Comparison of ENCODE assay signal across 9 cellular contexts in the genomic region with DNA sequence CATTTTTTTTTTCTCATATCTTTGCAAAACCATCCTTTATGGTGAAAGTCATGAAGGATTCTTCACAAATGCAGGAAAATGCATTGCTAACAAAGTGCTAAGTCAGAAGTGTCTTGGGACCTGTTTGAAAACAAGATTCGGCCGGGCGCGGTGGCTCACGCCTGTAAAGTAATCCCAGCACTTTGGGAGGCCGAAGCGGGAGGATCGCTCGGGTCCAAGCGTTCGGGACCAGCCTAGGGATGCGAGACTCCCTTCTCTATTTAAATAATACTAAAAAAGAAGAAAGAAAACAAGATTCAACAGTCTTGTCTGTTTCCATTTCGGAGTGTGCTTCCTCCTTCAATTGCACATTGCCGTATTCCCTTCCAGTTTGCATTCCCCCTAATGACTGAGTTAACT. TPM values are rescaled to one million over a fixed set of nuclear protein-coding genes. Genes with fewer than 3 reads are reported as not detected.
DNase-seq lines count a peak whose midpoint lies in the region; ATAC-seq and TF ChIP-seq lines count a peak whose summit lies in the region.
"Had no signal": no experiment of that assay in that cellular context is flagged by ENCODE, and none has a peak within 500 bp of the region (broad histone marks: within the 10 kb centered on the region; RNA-seq: fewer than 3 reads in every experiment).

No MANE protein-coding gene starts in this region.

- ATAC-seq in HCT116, result no peak
- no peak for ATAC-seq in HG03097 (IDR thresholded peaks at IDR 0.05; ENCODE audit: low FRiP score, unreplicated experiment)

- no peaks in the 10 kb centered on the region for H3K9me3 ChIP-seq in HCT116 (ENCODE audit: control insufficient read depth in 1 of 2, insufficient read depth in 1 of 2, low read depth in 1 of 2, low read length in 2 of 2)
- no peaks in the 10 kb centered on the region for H3K9me3 ChIP-seq in hepatocyte (ENCODE audit: low read depth)

- CTCF ChIA-PET in HCT116 (lab: Charles Lee), result interaction anchor here (0.7 to 2.8 kb wide), 5 partner anchors 10 to 101 kb away, joined by 3 to 24 read pairs (median 5); no protein-coding TSS in a partner anchor

- no peak for TF ChIP-seq RAD21 in HCT116 (IDR thresholded peaks at IDR 0.05; ENCODE audit: low read depth)

- no peaks in the 10 kb centered on the region for H4K20me1 ChIP-seq in HCT116 (ENCODE audit: insufficient read depth)
- H4K20me1 ChIP-seq in hepatocyte (ENCODE audit: insufficient read depth, poor library complexity, severe bottlenecking), result no peaks in the 10 kb centered on the region

- H3K36me3 ChIP-seq in HCT116 (ENCODE audit: control insufficient read depth in 1 of 2, insufficient read depth in 2 of 2, low read length in 2 of 2) (no peaks in the 10 kb centered on the region), hepatocyte (replicated peaks; ENCODE audit: insufficient read depth, low read depth) (no peaks in the 10 kb centered on the region)

- intact Hi-C loops in HCT116 (cut with micrococcal nuclease), result loop anchor here (1.0 to 10.0 kb wide), 3 partner anchors 58 to 317 kb away; a partner anchor contains a TSS

- H3K79me2 ChIP-seq in HCT116 (ENCODE audit: insufficient read depth, low read length), result no peaks in the 10 kb centered on the region
- H3K79me2 ChIP-seq in hepatocyte, result peaks cover 33% of the 10 kb centered on the region

- H3K9me2 ChIP-seq in HCT116 (ENCODE audit: insufficient read depth) (no peaks in the 10 kb centered on the region), hepatocyte (replicated peaks; ENCODE audit: insufficient read depth) (no peaks in the 10 kb centered on the region)

- BruUV-seq in HCT116 (replicated peaks; lab: Mats Ljungman, UMichigan), result no TSS peak

- 41% methylated on average over 14 of the region's 14 CpGs for WGBS in hepatocyte (ENCODE audit: low lambda C conversion rate, missing lambda C conversion rate)

- no peak for TF ChIP-seq POLR2A in HCT116 (IDR thresholded peaks at IDR 0.05; ENCODE audit: borderline replicate concordance, extremely low read depth, insufficient read depth, insufficient read length)

- H3K4me1 ChIP-seq in HCT116 (ENCODE audit: control insufficient read depth in 1 of 2, insufficient read depth in 2 of 2, low read length in 2 of 2) (peaks cover 3 to 13% of the 10 kb centered on the region in 2 experiments; a peak in 3 of 4 replicates), hepatocyte (ENCODE audit: insufficient read depth) (no peaks in the 10 kb centered on the region)

- TF ChIP-seq CTCF in HCT116 (IDR thresholded peaks at IDR 0.05 in 2 of 3, conservative IDR thresholded peaks at IDR 0.05 in 1 of 3; ENCODE audit: borderline replicate concordance in 1 of 3, insufficient read depth in 1 of 3, low read depth in 2 of 3, low read length in 2 of 3) (no peak), WI38 (IDR thresholded peaks at IDR 0.05; ENCODE audit: low read depth, low read length) (no peak), hepatocyte (IDR thresholded peaks at IDR 0.05; ENCODE audit: poor library complexity) (no peak)

- DNase-seq in HCT116 (ENCODE audit: low read depth, low spot score) (no peak), hepatocyte (ENCODE audit: low spot score) (no peak), AG08396 (ENCODE audit: low spot score) (no peak), NCI-H446 treated with DMSO at 0.1 percent for 48 hours (lab: John Stamatoyannopoulos, UW) (no peak)
- no peak for DNase-seq in activated CD4-positive, CD25-positive, alpha-beta regulatory T cell (lab: John Stamatoyannopoulos, UW)
- DNase-seq: effector CD4-positive, alpha-beta T cell had no signal

- H3K4me2 ChIP-seq in HCT116 (ENCODE audit: low read length), result peak overlapping the region; percentile 97
- H3K4me2 ChIP-seq in hepatocyte, result peak overlapping the region; percentile 95

- H3K4me3 ChIP-seq in HCT116 (replicated peaks in 1 of 2; ENCODE audit: low read depth in 1 of 2, low read length in 2 of 2) (peak overlapping the region; percentile 67 to 82), WI38 (ENCODE audit: low read depth, low read length) (peak overlapping the region; percentile 83), hepatocyte (peak overlapping the region; percentile 56), skin epidermis (peak overlapping the region; percentile 46 to 93 (median 80))

- no peaks in the 10 kb centered on the region for H3K27me3 ChIP-seq in HCT116 (ENCODE audit: insufficient read depth, low read length)
- H3K27me3 ChIP-seq in hepatocyte, result no peaks in the 10 kb centered on the region

- POLR2A ChIA-PET in HCT116 (lab: Charles Lee), result no interaction called here

- RAD21 ChIA-PET in HCT116 (lab: Charles Lee; ENCODE audit: low non-redundant PET in 1 of 2, low total read pairs in 2 of 2, uncharacterized antibody in 2 of 2, unreplicated experiment in 2 of 2), result no interaction called here

- peak overlapping the region; percentile 58; the same call in 1 of the 2 replicates for H3K27ac ChIP-seq in HCT116 (ENCODE audit: low read depth, low read length)
- H3K27ac ChIP-seq in hepatocyte, result peak overlapping the region; percentile 27
- peak overlapping the region in 19 of 21 experiments; percentile 37 to 88 (median 78) for H3K27ac ChIP-seq in skin epidermis

- H2AFZ ChIP-seq in HCT116 (ENCODE audit: low read depth, low read length, poor library complexity, severe bottlenecking), result peak overlapping the region; percentile 80
- peak overlapping the region; percentile 68 for H2AFZ ChIP-seq in hepatocyte

- peak overlapping the region; percentile 58 for H3K9ac ChIP-seq in HCT116 (ENCODE audit: low read length)

TF ChIP-seq in HCT116, 20 proteins besides CTCF, POLR2A, EP300 and RAD21 (continues in another document):
- TF ChIP-seq POLR2AphosphoS5 (IDR thresholded peaks at IDR 0.05; ENCODE audit: low read depth, low read length) (no peak), CEBPB (IDR thresholded peaks at IDR 0.05; ENCODE audit: low read depth) (no peak), EGR1 (IDR thresholded peaks at IDR 0.05; ENCODE audit: low read depth) (no peak), JUND (IDR thresholded peaks at IDR 0.05) (no peak), SRF (IDR thresholded peaks at IDR 0.05; ENCODE audit: low read depth) (no peak), SIN3A (IDR thresholded peaks at IDR 0.05; ENCODE audit: low read depth) (no peak), EZH2 (IDR thresholded peaks at IDR 0.05) (no peak), ELF1 (IDR thresholded peaks at IDR 0.05; ENCODE audit: borderline replicate concordance, low read depth) (no peak), YY1 (IDR thresholded peaks at IDR 0.05; ENCODE audit: extremely low read depth, insufficient replicate concordance, low read depth, low read length) (no peak), CBX3 (IDR thresholded peaks at IDR 0.05; ENCODE audit: low read depth) (no peak), TCF7L2 (IDR thresholded peaks at IDR 0.05; ENCODE audit: borderline replicate concordance, extremely low read depth, insufficient read depth, insufficient read length) (no peak), EZH2phosphoT487 (IDR thresholded peaks at IDR 0.05; ENCODE audit: borderline replicate concordance) (no peak), SP1 (IDR thresholded peaks at IDR 0.05; ENCODE audit: low read depth) (no peak), FOSL1 (IDR thresholded peaks at IDR 0.05; ENCODE audit: low read depth) (no peak)
- TF ChIP-seq, protein P1, sequence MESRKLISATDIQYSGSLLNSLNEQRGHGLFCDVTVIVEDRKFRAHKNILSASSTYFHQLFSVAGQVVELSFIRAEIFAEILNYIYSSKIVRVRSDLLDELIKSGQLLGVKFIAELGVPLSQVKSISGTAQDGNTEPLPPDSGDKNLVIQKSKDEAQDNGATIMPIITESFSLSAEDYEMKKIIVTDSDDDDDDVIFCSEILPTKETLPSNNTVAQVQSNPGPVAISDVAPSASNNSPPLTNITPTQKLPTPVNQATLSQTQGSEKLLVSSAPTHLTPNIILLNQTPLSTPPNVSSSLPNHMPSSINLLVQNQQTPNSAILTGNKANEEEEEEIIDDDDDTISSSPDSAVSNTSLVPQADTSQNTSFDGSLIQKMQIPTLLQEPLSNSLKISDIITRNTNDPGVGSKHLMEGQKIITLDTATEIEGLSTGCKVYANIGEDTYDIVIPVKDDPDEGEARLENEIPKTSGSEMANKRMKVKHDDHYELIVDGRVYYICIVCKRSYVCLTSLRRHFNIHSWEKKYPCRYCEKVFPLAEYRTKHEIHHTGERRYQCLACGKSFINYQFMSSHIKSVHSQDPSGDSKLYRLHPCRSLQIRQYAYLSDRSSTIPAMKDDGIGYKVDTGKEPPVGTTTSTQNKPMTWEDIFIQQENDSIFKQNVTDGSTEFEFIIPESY (IDR thresholded peaks at IDR 0.05; ENCODE audit: extremely low read depth, insufficient replicate concordance, low read length), result no peak
- TF ChIP-seq, protein P2, sequence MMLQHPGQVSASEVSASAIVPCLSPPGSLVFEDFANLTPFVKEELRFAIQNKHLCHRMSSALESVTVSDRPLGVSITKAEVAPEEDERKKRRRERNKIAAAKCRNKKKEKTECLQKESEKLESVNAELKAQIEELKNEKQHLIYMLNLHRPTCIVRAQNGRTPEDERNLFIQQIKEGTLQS (IDR thresholded peaks at IDR 0.05), result no peak
- TF ChIP-seq, protein P3, sequence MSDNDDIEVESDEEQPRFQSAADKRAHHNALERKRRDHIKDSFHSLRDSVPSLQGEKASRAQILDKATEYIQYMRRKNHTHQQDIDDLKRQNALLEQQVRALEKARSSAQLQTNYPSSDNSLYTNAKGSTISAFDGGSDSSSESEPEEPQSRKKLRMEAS (IDR thresholded peaks at IDR 0.05), result no peak

RNA-seq across cellular contexts. Expression of a gene that starts 0.8 kb away (rescaled TPM):
- total RNA-seq in HCT116 (2021; ENCODE audit: unreplicated experiment), result 1.2 TPM
- polyA plus RNA-seq in HCT116 (2012), result 0.42 and 0.91 TPM in 2 replicates
- total RNA-seq in hepatocyte, result 3.4 and 3.7 TPM in 2 replicates
- 1.0 and 2.2 TPM in 2 replicates for polyA plus RNA-seq in hepatocyte

RNA-seq across cellular contexts. Expression of a gene that starts 8.1 kb away (rescaled TPM):
- total RNA-seq in HCT116 (2021; ENCODE audit: unreplicated experiment) (11.7 TPM), hepatocyte (13.6 and 18.6 TPM in 2 replicates)
- 6.2 and 7.0 TPM in 2 replicates for polyA plus RNA-seq in HCT116 (2012)
- 29.3 and 34.8 TPM in 2 replicates for polyA plus RNA-seq in hepatocyte

RNA-seq across cellular contexts. Expression of a gene that starts 16.9 kb away (rescaled TPM):
- total RNA-seq in HCT116 (2021; ENCODE audit: unreplicated experiment) (not detected), hepatocyte (0.50 and 2.0 TPM in 2 replicates)
- polyA plus RNA-seq in HCT116 (2012), result not detected in 2 replicates
- 0.98 and 2.2 TPM in 2 replicates for polyA plus RNA-seq in hepatocyte

RNA-seq across cellular contexts. Expression of a gene that starts 33.1 kb away (rescaled TPM):
- 0.17 TPM for total RNA-seq in HCT116 (2021; ENCODE audit: unreplicated experiment)
- 0.03 and 0.07 TPM in 2 replicates for polyA plus RNA-seq in HCT116 (2012)
- total RNA-seq in hepatocyte, result 0.16 and 1.6 TPM in 2 replicates
- polyA plus RNA-seq in hepatocyte, result 1.1 and 1.3 TPM in 2 replicates

RNA-seq across cellular contexts. Expression of a gene that starts 51.2 kb away (rescaled TPM):
- total RNA-seq in HCT116 (2021; ENCODE audit: unreplicated experiment) (111 TPM), hepatocyte (53.1 and 57.2 TPM in 2 replicates)
- polyA plus RNA-seq in HCT116 (2012), result 97.4 and 117 TPM in 2 replicates
- 56.4 and 61.7 TPM in 2 replicates for polyA plus RNA-seq in hepatocyte

Comparison
In these comparisons a context has a peak if more than half of its experiments do, and no peak if none do; other contexts are left out.
1. H3K27ac ChIP-seq: peak in every context shown above with its lines; median percentile 78 in skin epidermis; 58 in HCT116; 27 in hepatocyte.